19 cellular contexts compared by ENCODE assay signal in the genomic region with DNA sequence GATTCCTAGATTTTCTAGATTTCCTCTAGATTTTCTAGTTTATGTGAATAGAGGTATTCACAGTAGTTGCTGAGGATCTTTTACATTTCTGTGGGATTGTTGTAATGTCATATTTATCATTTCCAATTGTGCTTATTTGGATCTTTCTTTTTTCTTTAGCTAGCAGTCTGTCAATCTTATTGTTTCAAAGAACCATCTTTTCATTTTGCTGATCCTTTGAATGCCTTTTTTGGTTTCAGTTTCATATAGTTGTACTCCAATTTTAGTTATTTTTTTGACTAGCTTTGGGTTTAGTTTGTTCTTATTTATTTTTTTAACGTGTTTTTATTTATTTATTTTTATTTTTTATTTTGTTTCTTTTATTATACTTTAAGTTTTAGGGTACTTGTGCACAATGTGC.
"Had no signal": no experiment of that assay in that cellular context is flagged by ENCODE, and none has a peak within 500 bp of the region (broad histone marks: within the 10 kb centered on the region; RNA-seq: fewer than 3 reads in every experiment).

No MANE protein-coding gene starts in this region.

- H2AFZ ChIP-seq: parathyroid adenoma had no signal

- DNase-seq: activated CD4-positive, alpha-beta T cell treated with anti-CD3 and anti-CD28 coated beads, Interleukin-2, amount 50 U/mL, for 1 hour; activated CD4-positive, CD25-positive, alpha-beta regulatory T cell; activated gamma-delta T cell; amygdala; body of pancreas; left cardiac atrium; mesenchymal stem cell; naive thymus-derived CD4-positive, alpha-beta T cell; right lobe of liver; stimulated activated CD4-positive, alpha-beta T cell treated with anti-CD3 and anti-CD28 coated beads, Interleukin-4, amount 100 ng/mL, for 1 hour; stimulated activated naive CD8-positive, alpha-beta T cell treated with anti-CD3 and anti-CD28 coated beads, Interleukin-15, amount 100 ng/mL, for 72 hours; T-cell; T-helper 9 cell had no signal

- H3K27ac Mint-ChIP-seq: activated naive CD4-positive, alpha-beta T cell treated with anti-CD3 and anti-CD28 coated beads, Interleukin-2, amount 50 U/mL, for 24 hours had no signal

- H3K27me3 Mint-ChIP-seq: activated naive CD4-positive, alpha-beta T cell treated with anti-CD3 and anti-CD28 coated beads, Interleukin-2, amount 50 U/mL, for 24 hours; naive thymus-derived CD4-positive, alpha-beta T cell; stimulated activated naive CD8-positive, alpha-beta T cell treated with anti-CD3 and anti-CD28 coated beads, Interleukin-15, amount 100 ng/mL, for 72 hours; T-cell had no signal

- H3K4me1 ChIP-seq: body of pancreas, parathyroid adenoma, right lobe of liver, vagina had no signal

- H3K27me3 ChIP-seq: body of pancreas, neutrophil, right lobe of liver, vagina had no signal

- H3K4me3 ChIP-seq: body of pancreas, right lobe of liver, smooth muscle cell, vagina had no signal

- H3K27ac ChIP-seq: body of pancreas, neutrophil, parathyroid adenoma, right lobe of liver, vagina had no signal

- H3K9me3 Mint-ChIP-seq: activated naive CD4-positive, alpha-beta T cell treated with anti-CD3 and anti-CD28 coated beads, Interleukin-2, amount 50 U/mL, for 24 hours had no signal

- H3K4me2 ChIP-seq: smooth muscle cell had no signal

- H3K9ac ChIP-seq: parathyroid adenoma had no signal

- H3K4me3 Mint-ChIP-seq: activated naive CD4-positive, alpha-beta T cell treated with anti-CD3 and anti-CD28 coated beads, Interleukin-2, amount 50 U/mL, for 24 hours; stimulated activated naive CD8-positive, alpha-beta T cell treated with anti-CD3 and anti-CD28 coated beads, Interleukin-15, amount 100 ng/mL, for 72 hours; T-cell had no signal

- FAIRE-seq: islet of Langerhans had no signal

- ATAC-seq: body of pancreas; left cardiac atrium; naive thymus-derived CD4-positive, alpha-beta T cell; right lobe of liver; stimulated activated naive CD8-positive, alpha-beta T cell treated with anti-CD3 and anti-CD28 coated beads, Interleukin-15, amount 100 ng/mL, for 72 hours; T-cell had no signal

- H3K36me3 ChIP-seq: neutrophil had no signal

- H3K9me3 ChIP-seq: body of pancreas, neutrophil, right lobe of liver, vagina had no signal
